11 cellular contexts compared by ENCODE assay signal in the genomic region with DNA sequence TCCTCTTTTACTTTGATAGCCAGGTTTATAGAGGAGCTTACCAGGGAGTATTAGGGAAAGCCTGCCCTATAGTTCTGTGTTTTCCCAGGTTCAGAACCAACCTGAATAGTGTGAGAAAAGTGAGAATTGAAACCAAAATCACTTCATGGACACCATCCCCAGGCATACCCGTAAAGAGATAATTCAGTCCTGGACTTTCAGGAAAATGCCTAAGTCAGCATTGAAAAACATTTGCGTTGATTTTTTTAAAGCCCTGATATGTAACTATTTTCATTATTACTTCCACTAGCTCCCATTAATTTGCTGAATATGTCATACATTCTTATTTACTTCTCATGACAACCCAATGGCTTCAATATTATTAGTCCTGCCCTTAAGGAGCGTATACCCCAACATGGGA.
"Had no signal": no experiment of that assay in that cellular context is flagged by ENCODE, and none has a peak within 500 bp of the region (broad histone marks: within the 10 kb centered on the region; RNA-seq: fewer than 3 reads in every experiment).

No MANE protein-coding gene starts in this region.

- H3K27ac ChIP-seq: GM23248 had no signal

- H2AFZ ChIP-seq: GM23248, GM23338 had no signal

- FAIRE-seq: H1, H54 had no signal

- H3K4me2 ChIP-seq: GM23338 had no signal

- H3K9ac ChIP-seq: GM23248 had no signal

- H3K9me3 ChIP-seq: HAP-1 had no signal

- H3K4me3 ChIP-seq: GM23248, GM23338, HAP-1 had no signal

- H3K4me1 ChIP-seq: HAP-1 had no signal

- H3K36me3 ChIP-seq: HAP-1 had no signal

- DNase-seq: GM23248, GOT3, H7, H9, HCEC 1CT, HFFc6 had no signal

- ATAC-seq: GM23338, HCT116 had no signal
